29 cellular contexts compared by ENCODE assay signal in genomic region chr2:205703471-205703870, GRCh38. TPM values are rescaled to one million over a fixed set of nuclear protein-coding genes. Genes with fewer than 3 reads are reported as not detected.
A peak's percentile ranks its signal among the peaks of the same experiment; 100 is the strongest.
DNase-seq lines count a peak whose midpoint lies in the region; TF ChIP-seq lines count a peak whose summit lies in the region.
"Had no signal": no experiment of that assay in that cellular context is flagged by ENCODE, and none has a peak within 500 bp of the region (broad histone marks: within the 10 kb centered on the region; RNA-seq: fewer than 3 reads in every experiment).

No MANE protein-coding gene starts in this region.

- H2AK5ac ChIP-seq in neuronal stem cell (ENCODE audit: low read depth, low read length): no peak overlapping the region

- H2BK15ac ChIP-seq in neuronal stem cell (ENCODE audit: low read length): no peak overlapping the region

- POLR2A ChIA-PET in MCF 10A (lab: Yijun Ruan, JAX): no interaction called here

- H4K8ac ChIP-seq in neuronal stem cell (ENCODE audit: low read depth, low read length): no peak overlapping the region

- H2BK5ac ChIP-seq in neuronal stem cell (ENCODE audit: low read length): peak overlapping the region; percentile 35

- no peak overlapping the region for H3K14ac ChIP-seq in neuronal stem cell (ENCODE audit: low read length)

- intact Hi-C loops in breast epithelium (cut with DNase I; ENCODE audit: low total_unique reads): loop anchor here (5.0 kb wide), 1 partner anchor 941 kb away; no protein-coding TSS in a partner anchor
- intact Hi-C loops in MCF 10A (cut with micrococcal nuclease): no loop called here

- H3K23ac ChIP-seq in neuronal stem cell (ENCODE audit: low read depth, low read length, poor library complexity): no peak overlapping the region

- BruUV-seq in MCF 10A (replicated peaks; lab: Mats Ljungman, UMichigan): no TSS peak

- H4K91ac ChIP-seq in neuronal stem cell (ENCODE audit: low read depth, low read length, poor library complexity): no peak overlapping the region

- TF ChIP-seq POLR2A in breast epithelium (IDR thresholded peaks at IDR 0.05) (no peak), tibial nerve (IDR thresholded peaks at IDR 0.05) (no peak)

- no peak for DNase-seq in breast epithelium (ENCODE audit: low spot score in 2 of 2)
- DNase-seq in MCF 10A (ENCODE audit: unreplicated experiment): no peak
- no peak for DNase-seq in endothelial cell (ENCODE audit: low spot score)
- no peak for DNase-seq in neuronal stem cell (ENCODE audit: low spot score)
- no peak for DNase-seq in tibial nerve (ENCODE audit: low spot score in 2 of 2)
- no peak for DNase-seq in GM19240 (ENCODE audit: insufficient read length, low spot score)
- no peak for DNase-seq in HPDE6-E6E7 (ENCODE audit: extremely low spot score)
- DNase-seq in DMS53 (lab: John Stamatoyannopoulos, UW): no peak
- DNase-seq: 8988T; activated CD4-positive, alpha-beta T cell treated with anti-CD3 and anti-CD28 coated beads, Interleukin-2, amount 50 U/mL, for 48 hours; activated CD4-positive, CD25-positive, alpha-beta regulatory T cell; activated CD8-positive, alpha-beta memory T cell treated with anti-CD3 and anti-CD28 coated beads, Interleukin-2, amount 50 U/mL, for 4 hours; AML-193; CD8-positive, alpha-beta T cell; cerebellar nuclear complex; GM23248; left lung; NCI-H1694; NCI-H2171 treated with DMSO at 0.1 percent for 48 hours; NCI-H526; nephron progenitor cell; spleen; stimulated activated CD4-positive, alpha-beta T cell treated with anti-CD3 and anti-CD28 coated beads, Interleukin-2, amount 100 ng/mL, for 48 hours; trophoblast cell had no signal

- H2BK12ac ChIP-seq in neuronal stem cell (ENCODE audit: low read length): no peak overlapping the region

- H3K27ac Mint-ChIP-seq in MCF 10A (ENCODE audit: low read depth, unreplicated experiment): no peak overlapping the region
- H3K27ac Mint-ChIP-seq in endothelial cell (ENCODE audit: unreplicated experiment): peak overlapping the region; percentile 34
- H3K27ac Mint-ChIP-seq: activated naive CD4-positive, alpha-beta T cell treated with anti-CD3 and anti-CD28 coated beads, Interleukin-2, amount 50 U/mL, for 72 hours; CD8-positive, alpha-beta T cell had no signal

- no peaks in the 10 kb centered on the region for H3K9me3 ChIP-seq in breast epithelium
- H3K9me3 ChIP-seq in neuronal stem cell (replicated peaks in 1 of 2; ENCODE audit: control insufficient read depth in 2 of 2, insufficient read depth in 1 of 2, low read depth in 1 of 2, low read length in 2 of 2): no peaks in the 10 kb centered on the region
- H3K9me3 ChIP-seq in tibial nerve: no peaks in the 10 kb centered on the region
- H3K9me3 ChIP-seq: left lung, prostate gland, spleen had no signal

- H3K36me3 Mint-ChIP-seq in MCF 10A (ENCODE audit: insufficient read depth, unreplicated experiment): peaks cover 6% of the 10 kb centered on the region
- H3K36me3 Mint-ChIP-seq in endothelial cell (ENCODE audit: low read depth, unreplicated experiment): peaks cover 36% of the 10 kb centered on the region
- H3K36me3 Mint-ChIP-seq: activated naive CD4-positive, alpha-beta T cell treated with anti-CD3 and anti-CD28 coated beads, Interleukin-2, amount 50 U/mL, for 72 hours; CD8-positive, alpha-beta T cell; stimulated activated memory B cell treated with anti-CD40 and anti-IgM and Interleukin-4, amounts not matched to agents 10 μg/mL and 1 μg/mL and 100 μg/mL, for 72 hours had no signal

- H3K27me3 ChIP-seq in breast epithelium (no peaks in the 10 kb centered on the region), neuronal stem cell (ENCODE audit: control insufficient read depth in 3 of 3, insufficient read depth in 3 of 3, low read depth in 1 of 3, low read length in 3 of 3) (no peaks in the 10 kb centered on the region), tibial nerve (no peaks in the 10 kb centered on the region)
- H3K27me3 ChIP-seq: left lung, spleen had no signal

- no peak overlapping the region for H3K4me2 ChIP-seq in neuronal stem cell (ENCODE audit: insufficient read depth, low read length, poor library complexity, severe bottlenecking)
- H3K4me2 ChIP-seq: KMS-11 had no signal

- no peaks in the 10 kb centered on the region for H3K27me3 Mint-ChIP-seq in MCF 10A (ENCODE audit: insufficient read depth, unreplicated experiment)
- H3K27me3 Mint-ChIP-seq in endothelial cell (ENCODE audit: unreplicated experiment): peaks cover 14% of the 10 kb centered on the region
- H3K27me3 Mint-ChIP-seq: stimulated activated memory B cell treated with anti-CD40 and anti-IgM and Interleukin-4, amounts not matched to agents 10 μg/mL and 1 μg/mL and 100 μg/mL, for 72 hours had no signal

- H3K27ac ChIP-seq in breast epithelium (peak overlapping the region; percentile 44 to 45), neuronal stem cell (replicated peaks; ENCODE audit: low read length) (no peak overlapping the region), tibial nerve (peak overlapping the region; percentile 16 to 91 (median 54))
- H3K27ac ChIP-seq: GM23248, KMS-11, prostate gland had no signal

- H3K36me3 ChIP-seq in breast epithelium (no peaks in the 10 kb centered on the region), neuronal stem cell (replicated peaks in 1 of 2; ENCODE audit: control insufficient read depth in 2 of 2, insufficient read depth in 2 of 2, low read length in 2 of 2) (peaks cover 0 to 17% of the 10 kb centered on the region in 2 donors), tibial nerve (peaks cover 0 to 4% (median 0%) of the 10 kb centered on the region in 3 donors)
- H3K36me3 ChIP-seq: prostate gland, spleen had no signal

- no peak overlapping the region for H2AFZ ChIP-seq in neuronal stem cell (ENCODE audit: low read length)
- H2AFZ ChIP-seq: GM23248 had no signal

- H3K4me1 Mint-ChIP-seq in MCF 10A (ENCODE audit: insufficient read depth, unreplicated experiment) (peaks cover 22% of the 10 kb centered on the region), endothelial cell (ENCODE audit: unreplicated experiment) (peaks cover 80% of the 10 kb centered on the region)

- H3K4me3 Mint-ChIP-seq in MCF 10A (ENCODE audit: unreplicated experiment): no peak overlapping the region
- peak overlapping the region; percentile 58 for H3K4me3 Mint-ChIP-seq in endothelial cell (ENCODE audit: unreplicated experiment)
- H3K4me3 Mint-ChIP-seq: CD8-positive, alpha-beta T cell; nephron progenitor cell; stimulated activated memory B cell treated with anti-CD40 and anti-IgM and Interleukin-4, amounts not matched to agents 10 μg/mL and 1 μg/mL and 100 μg/mL, for 72 hours had no signal

- H3K18ac ChIP-seq in neuronal stem cell (ENCODE audit: low read length): peak overlapping the region; percentile 11

- H3K4me3 ChIP-seq in breast epithelium: no peak overlapping the region
- H3K4me3 ChIP-seq in neuronal stem cell (ENCODE audit: low read length in 2 of 2): no peak overlapping the region
- no peak overlapping the region for H3K4me3 ChIP-seq in tibial nerve
- H3K4me3 ChIP-seq: GM23248, left lung, prostate gland, spleen had no signal

- H2BK120ac ChIP-seq in neuronal stem cell (ENCODE audit: low read depth, low read length): no peak overlapping the region

- H3K79me1 ChIP-seq in neuronal stem cell (ENCODE audit: low read depth, low read length): no peaks in the 10 kb centered on the region

- no peak overlapping the region for H3K4ac ChIP-seq in neuronal stem cell (ENCODE audit: low read length)

- H3K4me1 ChIP-seq in breast epithelium: no peaks in the 10 kb centered on the region
- peaks cover 40 to 51% of the 10 kb centered on the region in 2 donors for H3K4me1 ChIP-seq in neuronal stem cell (ENCODE audit: control insufficient read depth in 2 of 2, insufficient read depth in 1 of 2, low read depth in 1 of 2, low read length in 2 of 2)
- peaks cover 0 to 100% (median 91%) of the 10 kb centered on the region in 4 donors for H3K4me1 ChIP-seq in tibial nerve
- H3K4me1 ChIP-seq: prostate gland had no signal

- H3K9ac ChIP-seq in neuronal stem cell (ENCODE audit: low read depth, low read length, poor library complexity): no peak overlapping the region
- H3K9ac ChIP-seq: GM23248, KMS-11 had no signal

- no CpG with 5 or more reads among the region's 4 CpGs for WGBS in neuronal stem cell (ENCODE audit: extremely low coverage in 2 of 2, insufficient read length in 2 of 2, insufficient replicate concordance in 1 of 2), 2 donors
- WGBS in tibial nerve, 2 donors: 91% methylated on average over 4 of the region's 4 CpGs

- H3K9me3 Mint-ChIP-seq in MCF 10A (ENCODE audit: unreplicated experiment) (no peaks in the 10 kb centered on the region), endothelial cell (ENCODE audit: unreplicated experiment) (no peaks in the 10 kb centered on the region)
- H3K9me3 Mint-ChIP-seq: activated T-helper 2 cell treated with anti-CD3 and anti-CD28 coated beads, Interferon-gamma antibody, Interleukin-2, Interleukin-4, amounts not matched to agents 10 μg/mL and 5 μg/mL and 100 μg/mL, durations not matched to agents 14 hours and 24 hours and 36 hours; CD8-positive, alpha-beta T cell; nephron progenitor cell; stimulated activated memory B cell treated with anti-CD40 and anti-IgM and Interleukin-4, amounts not matched to agents 10 μg/mL and 1 μg/mL and 100 μg/mL, for 72 hours had no signal

- TF ChIP-seq CTCF in breast epithelium (IDR thresholded peaks at IDR 0.05) (no peak), MCF 10A (IDR thresholded peaks at IDR 0.05; ENCODE audit: unreplicated experiment) (no peak), endothelial cell (IDR thresholded peaks at IDR 0.05; ENCODE audit: unreplicated experiment) (no peak), tibial nerve (IDR thresholded peaks at IDR 0.05) (no peak)

- CTCF ChIA-PET in MCF 10A (lab: Yijun Ruan, JAX): interaction anchor here (1.1 to 2.2 kb wide), 4 partner anchors 15 to 223 kb away, joined by 3 to 5 read pairs (median 3); no protein-coding TSS in a partner anchor

- no peak for TF ChIP-seq EP300 in tibial nerve (IDR thresholded peaks at IDR 0.05)

RNA-seq across cellular contexts. Expression of gene NRP2, which starts 21.2 kb away (rescaled TPM):
- total RNA-seq in breast epithelium (10 to 100 TPM; 18.4 to 32.0 (median 23.9) TPM), MCF 10A (2022) (6.7 and 10.3 TPM in 2 replicates), endothelial cell (ENCODE audit: unreplicated experiment) (258 TPM), tibial nerve (100 to 1,000 TPM; 128 to 196 (median 176) TPM)
- polyA plus RNA-seq in neuronal stem cell (2013, experiment 1 of 2): 7.6 TPM
- 7.4 TPM for polyA plus RNA-seq in neuronal stem cell (2013, experiment 2 of 2)
- total RNA-seq: CD8-positive, alpha-beta T cell had no signal
